Comparison of ENCODE assay signal across 21 cellular contexts in the genomic region with DNA sequence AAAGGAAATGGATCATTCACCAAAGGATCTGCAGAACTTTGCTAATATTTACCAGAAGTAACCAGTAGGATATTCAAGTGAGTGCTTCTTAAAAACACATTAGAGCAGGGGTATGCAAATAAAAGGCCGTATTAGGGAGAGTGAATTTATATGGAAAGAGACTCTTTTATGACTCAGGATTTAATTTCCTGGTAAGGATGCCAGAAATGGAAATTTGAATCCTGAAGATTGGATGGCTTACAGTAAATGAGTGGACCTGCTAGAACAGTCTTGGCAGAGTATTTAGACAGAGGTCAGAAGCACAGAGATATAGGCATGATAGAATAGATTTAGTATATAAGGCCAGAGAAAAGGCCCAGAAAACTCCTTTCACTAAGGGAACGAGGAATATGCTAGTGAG.
"Had no signal": no experiment of that assay in that cellular context is flagged by ENCODE, and none has a peak within 500 bp of the region (broad histone marks: within the 10 kb centered on the region; RNA-seq: fewer than 3 reads in every experiment).

No MANE protein-coding gene starts in this region.

- H3K4me1 ChIP-seq: lower lobe of right lung, prostate gland, sigmoid colon, testis, tibial artery had no signal

- H3K4me1 Mint-ChIP-seq: naive thymus-derived CD8-positive, alpha-beta T cell; nephron progenitor cell; stimulated activated memory B cell treated with anti-CD40 and anti-IgM and Interleukin-4, amounts not matched to agents 10 μg/mL and 1 μg/mL and 100 μg/mL, for 72 hours had no signal

- H3K9me3 ChIP-seq: lower lobe of right lung, prostate gland, sigmoid colon, testis, tibial artery had no signal

- H3K4me3 Mint-ChIP-seq: naive thymus-derived CD8-positive, alpha-beta T cell; nephron progenitor cell; stimulated activated memory B cell treated with anti-CD40 and anti-IgM and Interleukin-4, amounts not matched to agents 10 μg/mL and 1 μg/mL and 100 μg/mL, for 72 hours; type B pancreatic cell had no signal

- DNase-seq: dorsolateral prefrontal cortex; effector CD4-positive, alpha-beta T cell; foreskin melanocyte; left ventricle myocardium superior; lower lobe of right lung; naive thymus-derived CD8-positive, alpha-beta T cell; nephron progenitor cell; nucleus accumbens; right cardiac atrium; sigmoid colon; stimulated activated CD4-positive, alpha-beta T cell treated with anti-CD3 and anti-CD28 coated beads, Interleukin-2, amount 100 ng/mL, for 24 hours; stimulated activated CD4-positive, alpha-beta T cell treated with anti-CD3 and anti-CD28 coated beads, Interleukin-4, amount 100 ng/mL, for 4 hours; stimulated activated naive CD8-positive, alpha-beta T cell treated with anti-CD3 and anti-CD28 coated beads, Interleukin-15, Interleukin-2, amounts not matched to agents 100 U/mL and 50 U/mL, for 24 hours; substantia nigra; testis; tibial artery had no signal

- FAIRE-seq: colon, keratinocyte had no signal

- H3K4me3 ChIP-seq: dorsolateral prefrontal cortex, lower lobe of right lung, prostate gland, sigmoid colon, testis, tibial artery had no signal

- H3K27me3 ChIP-seq: dorsolateral prefrontal cortex, sigmoid colon, testis, tibial artery had no signal

- H3K27ac Mint-ChIP-seq: naive thymus-derived CD8-positive, alpha-beta T cell; nephron progenitor cell; stimulated activated memory B cell treated with anti-CD40 and anti-IgM and Interleukin-4, amounts not matched to agents 10 μg/mL and 1 μg/mL and 100 μg/mL, for 72 hours; type B pancreatic cell had no signal

- H3K27me3 Mint-ChIP-seq: naive thymus-derived CD8-positive, alpha-beta T cell; stimulated activated memory B cell treated with anti-CD40 and anti-IgM and Interleukin-4, amounts not matched to agents 10 μg/mL and 1 μg/mL and 100 μg/mL, for 72 hours; type B pancreatic cell had no signal

- H3K27ac ChIP-seq: dorsolateral prefrontal cortex, lower lobe of right lung, prostate gland, sigmoid colon, testis, tibial artery had no signal

- ATAC-seq: left ventricle myocardium superior; lower lobe of right lung; naive thymus-derived CD8-positive, alpha-beta T cell; right cardiac atrium; stimulated activated memory B cell treated with anti-CD40 and anti-IgM and Interleukin-4, amounts not matched to agents 10 μg/mL and 1 μg/mL and 100 μg/mL, for 72 hours; stimulated activated naive CD8-positive, alpha-beta T cell treated with anti-CD3 and anti-CD28 coated beads, Interleukin-15, Interleukin-2, amounts not matched to agents 100 U/mL and 50 U/mL, for 24 hours had no signal

- H3K36me3 Mint-ChIP-seq: naive thymus-derived CD8-positive, alpha-beta T cell; stimulated activated memory B cell treated with anti-CD40 and anti-IgM and Interleukin-4, amounts not matched to agents 10 μg/mL and 1 μg/mL and 100 μg/mL, for 72 hours; type B pancreatic cell had no signal

- H3K9me3 Mint-ChIP-seq: nephron progenitor cell; stimulated activated memory B cell treated with anti-CD40 and anti-IgM and Interleukin-4, amounts not matched to agents 10 μg/mL and 1 μg/mL and 100 μg/mL, for 72 hours; type B pancreatic cell had no signal

- H3K36me3 ChIP-seq: lower lobe of right lung, prostate gland, sigmoid colon, tibial artery had no signal
